16 cellular contexts compared by ENCODE assay signal in genomic region chr15:37792351-37792750, GRCh38.
"Had no signal": no experiment of that assay in that cellular context is flagged by ENCODE, and none has a peak within 500 bp of the region (broad histone marks: within the 10 kb centered on the region; RNA-seq: fewer than 3 reads in every experiment).

No MANE protein-coding gene starts in this region.

- DNase-seq: activated CD4-positive, alpha-beta memory T cell treated with anti-CD3 and anti-CD28 coated beads for 36 hours; activated CD4-positive, alpha-beta T cell treated with anti-CD3 and anti-CD28 coated beads for 36 hours; activated CD8-positive, alpha-beta memory T cell treated with anti-CD3 and anti-CD28 coated beads, Interleukin-2, amount 10 ng/mL, durations not matched to agents 7 days and 5 days; activated naive CD4-positive, alpha-beta T cell; activated naive CD8-positive, alpha-beta T cell treated with anti-CD3 and anti-CD28 coated beads for 36 hours; amniotic stem cell; cerebellar nuclear complex; effector CD8-positive, alpha-beta T cell; lower lobe of right lung; nucleus accumbens; posterior cingulate gyrus; trophoblast cell had no signal

- ATAC-seq: activated CD4-positive, alpha-beta T cell treated with anti-CD3 and anti-CD28 coated beads for 36 hours; activated CD8-positive, alpha-beta memory T cell treated with anti-CD3 and anti-CD28 coated beads, Interleukin-2, amount 10 ng/mL, durations not matched to agents 7 days and 5 days; lower lobe of right lung; natural killer cell treated with Interleukin-12 subunit alpha and Interleukin-12 subunit beta and Interleukin-15 and Interleukin-18, amount 100 ng/mL, for 72 hours; WTC11 had no signal

- H3K4me3 ChIP-seq: hepatocyte, lower lobe of right lung, suprapubic skin had no signal
